In the genomic region with DNA sequence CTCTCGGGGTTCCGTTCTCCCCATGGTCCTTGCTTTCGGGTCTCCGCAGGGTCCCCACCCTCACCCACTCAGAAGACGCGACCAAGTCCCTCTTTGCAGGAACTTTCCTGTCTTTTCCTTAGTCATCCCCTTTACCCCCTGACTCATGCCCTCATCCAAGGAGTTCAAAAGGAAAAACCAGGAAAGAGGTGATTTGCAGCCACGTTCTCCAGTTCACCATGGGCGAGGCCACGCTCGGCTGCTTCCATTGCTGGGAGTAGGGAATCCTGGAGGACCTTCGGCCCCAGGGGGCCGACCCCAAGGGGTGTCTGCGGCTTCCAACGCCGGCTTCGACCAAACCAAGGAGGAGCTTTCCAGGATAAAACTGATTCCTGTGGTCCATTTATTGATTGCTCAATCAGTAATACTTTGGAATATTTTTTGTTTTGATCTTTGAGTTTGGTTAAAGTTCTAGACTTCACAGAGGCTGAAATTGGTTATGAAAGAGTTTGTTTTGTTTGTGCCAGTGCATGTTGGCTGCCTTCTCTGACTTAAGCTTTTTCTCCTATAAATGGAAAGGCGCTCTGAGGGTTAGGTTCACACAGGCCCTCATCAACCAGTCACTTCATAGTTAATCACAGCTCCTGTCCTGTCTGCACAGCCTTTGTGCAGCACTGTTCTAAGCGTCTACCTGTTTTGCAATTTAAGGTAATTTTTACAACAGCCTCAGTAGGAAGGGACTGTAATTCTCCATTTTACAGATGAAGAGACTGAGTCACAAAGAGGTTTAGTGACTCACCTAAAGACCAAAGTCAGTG, we compare ENCODE assay signal across 8 cellular contexts. TPM values are rescaled to one million over a fixed set of nuclear protein-coding genes. Genes with fewer than 3 reads are reported as not detected.
DNase-seq lines count a peak whose midpoint lies in the region; ATAC-seq lines count a peak whose summit lies in the region.

No MANE protein-coding gene starts in this region.

- H3K27me3 ChIP-seq in iPS DF 6.9 (ENCODE audit: control insufficient read depth, insufficient read depth, low read length), result no peaks in the 10 kb centered on the region

- no peak overlapping the region for H3K27ac ChIP-seq in iPS DF 6.9 (ENCODE audit: low read length)
- H3K27ac ChIP-seq in skin epidermis, result peak overlapping the region in 20 of 21 experiments; percentile 58 to 89 (median 79)

- no peaks in the 10 kb centered on the region for H3K9me3 Mint-ChIP-seq in activated CD8-positive, alpha-beta memory T cell treated with anti-CD3 and anti-CD28 coated beads, Interleukin-2, amount 10 ng/mL, durations not matched to agents 7 days and 5 days (ENCODE audit: low read depth)
- no peaks in the 10 kb centered on the region for H3K9me3 Mint-ChIP-seq in activated naive CD8-positive, alpha-beta T cell treated with anti-CD3 and anti-CD28 coated beads for 36 hours

- WGBS in iPS DF 6.9 (ENCODE audit: insufficient coverage, insufficient read length), result no CpG with 5 or more reads among the region's 18 CpGs

- H3K36me3 Mint-ChIP-seq in activated CD8-positive, alpha-beta memory T cell treated with anti-CD3 and anti-CD28 coated beads, Interleukin-2, amount 10 ng/mL, durations not matched to agents 7 days and 5 days, result peaks cover 3% of the 10 kb centered on the region
- peaks cover 3% of the 10 kb centered on the region for H3K36me3 Mint-ChIP-seq in activated naive CD8-positive, alpha-beta T cell treated with anti-CD3 and anti-CD28 coated beads for 36 hours

- H3K4me3 ChIP-seq in iPS DF 6.9 (ENCODE audit: low read length), result peak overlapping the region; percentile 71
- peak overlapping the region; percentile 55 to 72 (median 65) for H3K4me3 ChIP-seq in skin epidermis

- CTCF ChIA-PET in activated CD8-positive, alpha-beta memory T cell treated with anti-CD3 and anti-CD28 coated beads, Interleukin-2, amount 10 ng/mL, durations not matched to agents 7 days and 5 days (lab: Charles Lee), result interaction anchor here (1.1 to 1.9 kb wide), 2 partner anchors 22 to 45 kb away, joined by 4 to 6 read pairs; no protein-coding TSS in a partner anchor

- ATAC-seq in activated CD8-positive, alpha-beta memory T cell treated with anti-CD3 and anti-CD28 coated beads, Interleukin-2, amount 10 ng/mL, durations not matched to agents 7 days and 5 days, result no peak

- H3K4me3 Mint-ChIP-seq in activated CD8-positive, alpha-beta memory T cell treated with anti-CD3 and anti-CD28 coated beads, Interleukin-2, amount 10 ng/mL, durations not matched to agents 7 days and 5 days, result peak overlapping the region; percentile 45
- H3K4me3 Mint-ChIP-seq in activated naive CD8-positive, alpha-beta T cell treated with anti-CD3 and anti-CD28 coated beads for 36 hours, result peak overlapping the region; percentile 69

- no peak for DNase-seq in activated CD8-positive, alpha-beta memory T cell treated with anti-CD3 and anti-CD28 coated beads, Interleukin-2, amount 10 ng/mL, durations not matched to agents 7 days and 5 days
- DNase-seq in activated CD8-positive, alpha-beta memory T cell treated with anti-CD3 and anti-CD28 coated beads, Interleukin-2, amount 50 U/mL, for 4 hours, result no peak
- no peak for DNase-seq in activated naive CD8-positive, alpha-beta T cell treated with anti-CD3 and anti-CD28 coated beads for 36 hours
- no peak for DNase-seq in iPS DF 6.9 (ENCODE audit: low read depth, low spot score)
- no peak for DNase-seq in HPDE6-E6E7 (ENCODE audit: extremely low spot score)
- no peak for DNase-seq in NOMO-1 treated with dmso at 0.1 percent for 144 hours (lab: John Stamatoyannopoulos, UW; ENCODE audit: unreplicated experiment)
- no peak for DNase-seq in NCI-H1436 treated with DMSO at 0.1 percent for 48 hours (lab: John Stamatoyannopoulos, UW)

- peaks cover 44% of the 10 kb centered on the region for H3K27me3 Mint-ChIP-seq in activated CD8-positive, alpha-beta memory T cell treated with anti-CD3 and anti-CD28 coated beads, Interleukin-2, amount 10 ng/mL, durations not matched to agents 7 days and 5 days
- H3K27me3 Mint-ChIP-seq in activated naive CD8-positive, alpha-beta T cell treated with anti-CD3 and anti-CD28 coated beads for 36 hours, result peaks cover 32% of the 10 kb centered on the region

- H3K27ac Mint-ChIP-seq in activated CD8-positive, alpha-beta memory T cell treated with anti-CD3 and anti-CD28 coated beads, Interleukin-2, amount 10 ng/mL, durations not matched to agents 7 days and 5 days, result no peak overlapping the region
- H3K27ac Mint-ChIP-seq in activated naive CD8-positive, alpha-beta T cell treated with anti-CD3 and anti-CD28 coated beads for 36 hours, result peak overlapping the region; percentile 52

- no peaks in the 10 kb centered on the region for H3K36me3 ChIP-seq in iPS DF 6.9 (ENCODE audit: control insufficient read depth, insufficient read depth, low read length)

- no peaks in the 10 kb centered on the region for H3K9me3 ChIP-seq in iPS DF 6.9 (ENCODE audit: control insufficient read depth, insufficient read depth, low read length)

- H3K4me1 ChIP-seq in iPS DF 6.9 (ENCODE audit: control insufficient read depth, insufficient read depth, low read length), result peaks cover 2% of the 10 kb centered on the region; the same call in 1 of the 2 replicates

- peaks cover 6% of the 10 kb centered on the region for H3K4me1 Mint-ChIP-seq in activated CD8-positive, alpha-beta memory T cell treated with anti-CD3 and anti-CD28 coated beads, Interleukin-2, amount 10 ng/mL, durations not matched to agents 7 days and 5 days
- H3K4me1 Mint-ChIP-seq in activated naive CD8-positive, alpha-beta T cell treated with anti-CD3 and anti-CD28 coated beads for 36 hours, result peaks cover 9% of the 10 kb centered on the region

RNA-seq across cellular contexts. Expression of a gene that starts 0.8 kb away (rescaled TPM):
- total RNA-seq in activated CD8-positive, alpha-beta memory T cell treated with anti-CD3 and anti-CD28 coated beads, Interleukin-2, amount 10 ng/mL, durations not matched to agents 7 days and 5 days, result under 1 TPM; 0.68 to 0.73 TPM
- total RNA-seq in activated naive CD8-positive, alpha-beta T cell treated with anti-CD3 and anti-CD28 coated beads for 36 hours, result 1 to 10 TPM; 1.4 to 1.6 TPM
